ENCODE assay signal across 11 cellular contexts in genomic region chr15:37019479-37020433, GRCh38.
DNase-seq lines count a peak whose midpoint lies in the region; ATAC-seq, FAIRE-seq and TF ChIP-seq lines count a peak whose summit lies in the region.
"Had no signal": no experiment of that assay in that cellular context is flagged by ENCODE, and none has a peak within 500 bp of the region (broad histone marks: within the 10 kb centered on the region; RNA-seq: fewer than 3 reads in every experiment).

No MANE protein-coding gene starts in this region.

- peaks cover 0 to 6% (median 0%) of the 10 kb centered on the region in 4 donors for H3K36me3 ChIP-seq in esophagus muscularis mucosa
- H3K36me3 ChIP-seq in CD8-positive, alpha-beta T cell (ENCODE audit: insufficient read depth, low read length): no peaks in the 10 kb centered on the region

- no peak for ATAC-seq in CD8-positive, alpha-beta T cell
- no peak for ATAC-seq in HG02759 (IDR thresholded peaks at IDR 0.05; ENCODE audit: unreplicated experiment)

- H3K27me3 Mint-ChIP-seq in nephron progenitor cell (ENCODE audit: low read depth, poor library complexity): peaks cover 3% of the 10 kb centered on the region
- H3K27me3 Mint-ChIP-seq in CD8-positive, alpha-beta T cell (ENCODE audit: low read depth): peaks cover 5% of the 10 kb centered on the region
- no peaks in the 10 kb centered on the region for H3K27me3 Mint-ChIP-seq in T-helper 2 cell treated with Interferon-gamma antibody and Interleukin-4, amounts not matched to agents 5 μg/mL and 100 μg/mL, for 36 hours (ENCODE audit: low read depth)

- H3K27ac ChIP-seq in esophagus muscularis mucosa (replicated peaks in 1 of 4): peak overlapping the region; percentile 75 to 82 (median 79)
- no peak overlapping the region for H3K27ac ChIP-seq in CD8-positive, alpha-beta T cell (ENCODE audit: low read depth, low read length)
- H3K27ac ChIP-seq: KMS-11 had no signal

- peaks cover 36 to 83% (median 49%) of the 10 kb centered on the region in 4 donors for H3K4me1 ChIP-seq in esophagus muscularis mucosa
- H3K4me1 ChIP-seq in CD8-positive, alpha-beta T cell (ENCODE audit: insufficient read depth, low read length): no peaks in the 10 kb centered on the region

- H3K4me1 Mint-ChIP-seq in nephron progenitor cell: peaks cover 76% of the 10 kb centered on the region
- no peaks in the 10 kb centered on the region for H3K4me1 Mint-ChIP-seq in CD8-positive, alpha-beta T cell (ENCODE audit: low read depth)
- H3K4me1 Mint-ChIP-seq in T-helper 2 cell treated with Interferon-gamma antibody and Interleukin-4, amounts not matched to agents 5 μg/mL and 100 μg/mL, for 36 hours (ENCODE audit: low read depth): no peaks in the 10 kb centered on the region

- peaks cover 3% of the 10 kb centered on the region for H3K9me3 Mint-ChIP-seq in nephron progenitor cell
- peaks cover 4% of the 10 kb centered on the region for H3K9me3 Mint-ChIP-seq in CD8-positive, alpha-beta T cell
- H3K9me3 Mint-ChIP-seq in T-helper 2 cell treated with Interferon-gamma antibody and Interleukin-4, amounts not matched to agents 5 μg/mL and 100 μg/mL, for 36 hours: no peaks in the 10 kb centered on the region
- H3K9me3 Mint-ChIP-seq: T-helper 1 cell treated with Interleukin-12 subunit alpha and Interleukin-12 subunit beta and Interleukin-4 antibody, amounts not matched to agents 30 μg/mL and 1 μg/mL, for 36 hours had no signal

- POLR2A ChIA-PET in CD8-positive, alpha-beta T cell (lab: Charles Lee): no interaction called here

- H3K36me3 Mint-ChIP-seq in nephron progenitor cell (ENCODE audit: low read depth): peaks cover 83% of the 10 kb centered on the region
- no peaks in the 10 kb centered on the region for H3K36me3 Mint-ChIP-seq in CD8-positive, alpha-beta T cell
- no peaks in the 10 kb centered on the region for H3K36me3 Mint-ChIP-seq in T-helper 2 cell treated with Interferon-gamma antibody and Interleukin-4, amounts not matched to agents 5 μg/mL and 100 μg/mL, for 36 hours (ENCODE audit: low read depth)

- DNase-seq in GM12892 (ENCODE audit: insufficient read length) (no peak), NCI-H526 (lab: John Stamatoyannopoulos, UW) (peak; percentile 84 to 86), esophagus muscularis mucosa (ENCODE audit: extremely low spot score) (no peak), nephron progenitor cell (no peak), NCI-H1092 treated with DMSO at 0.1 percent for 48 hours (lab: John Stamatoyannopoulos, UW) (no peak)
- DNase-seq in CD8-positive, alpha-beta T cell: no peak
- DNase-seq in T-helper 2 cell treated with Interferon-gamma antibody and Interleukin-4, amounts not matched to agents 5 μg/mL and 100 μg/mL, for 36 hours (ENCODE audit: low spot score): no peak
- DNase-seq: activated naive CD4-positive, alpha-beta T cell treated with anti-CD3 and anti-CD28 coated beads for 36 hours had no signal

- H3K4me3 Mint-ChIP-seq in nephron progenitor cell: no peak overlapping the region
- H3K4me3 Mint-ChIP-seq in CD8-positive, alpha-beta T cell: no peak overlapping the region
- no peak overlapping the region for H3K4me3 Mint-ChIP-seq in T-helper 2 cell treated with Interferon-gamma antibody and Interleukin-4, amounts not matched to agents 5 μg/mL and 100 μg/mL, for 36 hours
- H3K4me3 Mint-ChIP-seq: activated naive CD4-positive, alpha-beta T cell treated with anti-CD3 and anti-CD28 coated beads for 36 hours; T-helper 1 cell treated with Interleukin-12 subunit alpha and Interleukin-12 subunit beta and Interleukin-4 antibody, amounts not matched to agents 30 μg/mL and 1 μg/mL, for 36 hours had no signal

- CTCF ChIA-PET in CD8-positive, alpha-beta T cell (lab: Charles Lee): no interaction called here

- intact Hi-C loops in esophagus muscularis mucosa (cut with DNase I): loop anchor here (5.0 kb wide), 1 partner anchor 78 kb away; no protein-coding TSS in a partner anchor
- intact Hi-C loops in CD8-positive, alpha-beta T cell (cut with DNase I, micrococcal nuclease): no loop called here

- peak; percentile 33 for FAIRE-seq in GM12892 (lab: Jason Lieb, UNC)

- no peak for TF ChIP-seq CTCF in esophagus muscularis mucosa (IDR thresholded peaks at IDR 0.05)
- no peak for TF ChIP-seq CTCF in nephron progenitor cell (IDR thresholded peaks at IDR 0.05)
- no peak for TF ChIP-seq CTCF in CD8-positive, alpha-beta T cell (IDR thresholded peaks at IDR 0.05)

- H3K4me3 ChIP-seq in esophagus muscularis mucosa: peak overlapping the region in 3 of 4 donors; percentile 17 to 36 (median 22)
- no peak overlapping the region for H3K4me3 ChIP-seq in CD8-positive, alpha-beta T cell (ENCODE audit: low read depth, low read length)

- H3K27me3 ChIP-seq in esophagus muscularis mucosa: no peaks in the 10 kb centered on the region
- no peaks in the 10 kb centered on the region for H3K27me3 ChIP-seq in CD8-positive, alpha-beta T cell (ENCODE audit: insufficient read depth, low read length)

- H3K27ac Mint-ChIP-seq in nephron progenitor cell: peak overlapping the region; percentile 96
- H3K27ac Mint-ChIP-seq in CD8-positive, alpha-beta T cell: no peak overlapping the region
- no peak overlapping the region for H3K27ac Mint-ChIP-seq in T-helper 2 cell treated with Interferon-gamma antibody and Interleukin-4, amounts not matched to agents 5 μg/mL and 100 μg/mL, for 36 hours
- H3K27ac Mint-ChIP-seq: activated naive CD4-positive, alpha-beta T cell treated with anti-CD3 and anti-CD28 coated beads for 36 hours; T-helper 1 cell treated with Interleukin-12 subunit alpha and Interleukin-12 subunit beta and Interleukin-4 antibody, amounts not matched to agents 30 μg/mL and 1 μg/mL, for 36 hours had no signal

- TF ChIP-seq POLR2A in GM12892 (IDR thresholded peaks at IDR 0.05; ENCODE audit: low read depth, low read length) (no peak), esophagus muscularis mucosa (IDR thresholded peaks at IDR 0.05; ENCODE audit: low read depth) (no peak)

- TF ChIP-seq EP300 in esophagus muscularis mucosa (IDR thresholded peaks at IDR 0.05): no peak

- H3K9me3 ChIP-seq in esophagus muscularis mucosa: no peaks in the 10 kb centered on the region
- H3K9me3 ChIP-seq in CD8-positive, alpha-beta T cell (ENCODE audit: low read length): no peaks in the 10 kb centered on the region

- 36% methylated on average over 18 of the region's 18 CpGs for WGBS in esophagus muscularis mucosa

Comparison
In these comparisons a context has a peak if more than half of its experiments do, and no peak if none do; other contexts are left out.
1. DNase-seq: peak in NCI-H526 (2 of 2); none in GM12892 (single experiment), esophagus muscularis mucosa (single experiment), nephron progenitor cell (single experiment), CD8-positive, alpha-beta T cell (0 of 7), NCI-H1092 treated with DMSO at 0.1 percent for 48 hours (single experiment) and T-helper 2 cell treated with Interferon-gamma antibody and Interleukin-4, amounts not matched to agents 5 μg/mL and 100 μg/mL, for 36 hours (single experiment).